ENCODE assay signal across 1 cellular context in the genomic region with DNA sequence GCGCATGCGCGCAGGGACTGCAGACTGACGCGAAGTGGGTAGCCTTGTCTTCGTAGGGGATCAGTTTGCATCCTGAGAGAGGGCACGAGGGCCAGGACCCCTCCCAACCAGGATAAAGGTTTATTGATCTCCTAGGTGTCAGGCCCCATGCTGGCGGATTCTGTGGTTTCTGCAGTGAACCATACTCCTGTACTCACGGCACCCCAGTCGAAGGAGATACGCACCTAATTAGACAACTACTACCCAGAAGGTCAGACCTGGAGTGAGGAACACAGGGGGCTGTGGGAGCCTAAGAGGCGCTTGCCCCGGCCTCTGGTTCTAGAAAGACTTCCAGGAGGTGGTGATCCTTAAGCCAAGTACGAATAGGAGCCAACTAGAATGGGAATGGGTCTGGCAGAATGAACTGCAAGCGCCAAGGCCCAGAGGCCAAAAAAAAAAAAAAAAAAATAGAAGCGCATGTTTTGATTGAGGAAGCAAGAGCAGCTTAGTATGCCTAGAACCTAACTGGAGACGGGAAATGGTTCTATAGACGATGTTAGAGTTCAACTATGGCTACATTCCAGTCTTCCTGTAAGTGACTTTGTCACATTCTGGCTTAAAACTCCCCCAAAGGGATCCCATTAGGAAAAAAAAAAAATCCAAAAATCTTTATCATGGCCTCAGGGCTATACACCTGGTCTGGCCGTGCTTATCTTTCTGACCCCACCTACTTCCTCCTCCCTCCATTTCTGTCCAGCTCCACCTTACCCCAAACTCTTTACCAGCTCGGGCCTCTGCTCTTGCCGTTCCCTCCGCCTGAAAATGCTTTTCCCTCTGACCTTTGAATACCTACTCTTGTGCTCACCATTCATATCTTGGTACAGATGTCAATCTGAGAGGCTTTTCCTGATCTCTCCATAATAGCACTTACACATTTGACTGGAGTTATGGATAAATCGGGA.
A peak's percentile ranks its signal among the peaks of the same experiment; 100 is the strongest.
TF ChIP-seq lines count a peak whose summit lies in the region.

No MANE protein-coding gene starts in this region.

TF ChIP-seq in GM12878, 131 proteins besides CTCF, POLR2A, EP300 and RAD21:
- TF ChIP-seq RUNX3 (IDR thresholded peaks at IDR 0.05; ENCODE audit: low read length) (peak; percentile 23; the same call in 1 of the 2 replicates), NRF1 (conservative IDR thresholded peaks at IDR 0.05; ENCODE audit: low read depth, low read length) (peak; percentile 48; the same call in 1 of the 2 replicates), TBL1XR1 (IDR thresholded peaks at IDR 0.05; ENCODE audit: low read depth, low read length) (no peak)
- TF ChIP-seq, protein P1, sequence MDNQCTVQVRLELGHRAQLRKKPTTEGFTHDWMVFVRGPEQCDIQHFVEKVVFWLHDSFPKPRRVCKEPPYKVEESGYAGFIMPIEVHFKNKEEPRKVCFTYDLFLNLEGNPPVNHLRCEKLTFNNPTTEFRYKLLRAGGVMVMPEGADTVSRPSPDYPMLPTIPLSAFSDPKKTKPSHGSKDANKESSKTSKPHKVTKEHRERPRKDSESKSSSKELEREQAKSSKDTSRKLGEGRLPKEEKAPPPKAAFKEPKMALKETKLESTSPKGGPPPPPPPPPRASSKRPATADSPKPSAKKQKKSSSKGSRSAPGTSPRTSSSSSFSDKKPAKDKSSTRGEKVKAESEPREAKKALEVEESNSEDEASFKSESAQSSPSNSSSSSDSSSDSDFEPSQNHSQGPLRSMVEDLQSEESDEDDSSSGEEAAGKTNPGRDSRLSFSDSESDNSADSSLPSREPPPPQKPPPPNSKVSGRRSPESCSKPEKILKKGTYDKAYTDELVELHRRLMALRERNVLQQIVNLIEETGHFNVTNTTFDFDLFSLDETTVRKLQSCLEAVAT (IDR thresholded peaks at IDR 0.05): 0 out of 2 replicates have a peak, but pooled peaks have one; percentile 65
- TF ChIP-seq, protein P2, sequence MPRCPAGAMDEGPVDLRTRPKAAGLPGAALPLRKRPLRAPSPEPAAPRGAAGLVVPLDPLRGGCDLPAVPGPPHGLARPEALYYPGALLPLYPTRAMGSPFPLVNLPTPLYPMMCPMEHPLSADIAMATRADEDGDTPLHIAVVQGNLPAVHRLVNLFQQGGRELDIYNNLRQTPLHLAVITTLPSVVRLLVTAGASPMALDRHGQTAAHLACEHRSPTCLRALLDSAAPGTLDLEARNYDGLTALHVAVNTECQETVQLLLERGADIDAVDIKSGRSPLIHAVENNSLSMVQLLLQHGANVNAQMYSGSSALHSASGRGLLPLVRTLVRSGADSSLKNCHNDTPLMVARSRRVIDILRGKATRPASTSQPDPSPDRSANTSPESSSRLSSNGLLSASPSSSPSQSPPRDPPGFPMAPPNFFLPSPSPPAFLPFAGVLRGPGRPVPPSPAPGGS (IDR thresholded peaks at IDR 0.05; ENCODE audit: borderline replicate concordance, insufficient read depth, low read depth, low read length, poor library complexity, severe bottlenecking): no peak
- TF ChIP-seq, protein P3, sequence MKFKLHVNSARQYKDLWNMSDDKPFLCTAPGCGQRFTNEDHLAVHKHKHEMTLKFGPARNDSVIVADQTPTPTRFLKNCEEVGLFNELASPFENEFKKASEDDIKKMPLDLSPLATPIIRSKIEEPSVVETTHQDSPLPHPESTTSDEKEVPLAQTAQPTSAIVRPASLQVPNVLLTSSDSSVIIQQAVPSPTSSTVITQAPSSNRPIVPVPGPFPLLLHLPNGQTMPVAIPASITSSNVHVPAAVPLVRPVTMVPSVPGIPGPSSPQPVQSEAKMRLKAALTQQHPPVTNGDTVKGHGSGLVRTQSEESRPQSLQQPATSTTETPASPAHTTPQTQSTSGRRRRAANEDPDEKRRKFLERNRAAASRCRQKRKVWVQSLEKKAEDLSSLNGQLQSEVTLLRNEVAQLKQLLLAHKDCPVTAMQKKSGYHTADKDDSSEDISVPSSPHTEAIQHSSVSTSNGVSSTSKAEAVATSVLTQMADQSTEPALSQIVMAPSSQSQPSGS (IDR thresholded peaks at IDR 0.05; ENCODE audit: low read length): no peak
TF ChIP-seq in GM12878: peak in this region for 3.
